In the genomic region with DNA sequence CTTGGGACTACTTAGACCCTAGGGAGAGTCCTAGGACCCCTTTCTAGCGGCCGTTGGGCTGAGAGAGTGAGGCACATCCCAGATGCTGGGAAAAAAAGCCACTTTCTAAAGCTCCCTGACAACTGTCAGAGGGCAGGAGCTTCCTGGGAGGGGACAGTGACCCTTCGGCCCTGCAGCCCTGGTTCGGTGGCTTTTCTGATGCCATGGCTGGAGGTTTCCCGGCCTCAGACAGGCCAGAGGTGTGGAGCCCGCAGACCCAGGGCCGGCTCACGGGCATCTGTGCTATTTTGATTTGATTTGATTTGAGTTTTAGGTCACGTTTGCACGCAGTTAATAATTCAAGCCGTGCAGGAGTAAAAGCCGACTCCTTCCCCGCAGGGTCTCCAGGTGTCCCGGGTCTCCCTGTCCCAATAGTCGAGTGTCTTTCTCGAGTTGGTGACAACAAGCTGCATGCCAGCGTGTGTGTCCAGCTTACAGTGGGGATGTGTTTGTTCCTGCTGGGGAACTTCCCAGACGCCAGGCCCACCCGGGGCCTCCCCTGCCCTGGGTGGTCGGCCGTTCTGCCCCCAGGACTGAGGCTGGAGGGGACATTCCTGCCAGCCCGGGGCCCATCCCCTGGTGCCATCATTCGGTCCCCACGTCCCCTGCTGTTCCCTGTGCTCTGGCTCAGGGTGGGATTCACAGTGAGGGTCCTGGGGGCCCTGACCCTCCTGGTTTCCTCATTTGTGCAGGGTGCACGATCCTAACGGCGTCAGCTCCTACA, we compare ENCODE assay signal across 27 cellular contexts. TPM values are rescaled to one million over a fixed set of nuclear protein-coding genes. Genes with fewer than 3 reads are reported as not detected.
DNase-seq lines count a peak whose midpoint lies in the region; FAIRE-seq and TF ChIP-seq lines count a peak whose summit lies in the region.
"Had no signal": no experiment of that assay in that cellular context is flagged by ENCODE, and none has a peak within 500 bp of the region (broad histone marks: within the 10 kb centered on the region; RNA-seq: fewer than 3 reads in every experiment).

No MANE protein-coding gene starts in this region.

- peaks cover 69% of the 10 kb centered on the region for H3K27me3 Mint-ChIP-seq in dendritic cell treated with granulocyte-macrophage colony-stimulating factor and Interleukin-4, amounts not matched to agents 40 ng/mL and 50 ng/mL, for 4 days

- intact Hi-C loops in dendritic cell treated with granulocyte-macrophage colony-stimulating factor and Interleukin-4, amounts not matched to agents 40 ng/mL and 50 ng/mL, for 4 days (cut with micrococcal nuclease) = loop anchor here (2.0 to 10.0 kb wide), 2 partner anchors 19 to 137 kb away; no protein-coding TSS in a partner anchor

- H3K4me1 Mint-ChIP-seq in dendritic cell treated with granulocyte-macrophage colony-stimulating factor and Interleukin-4, amounts not matched to agents 40 ng/mL and 50 ng/mL, for 4 days (ENCODE audit: low read depth) = peaks cover 60% of the 10 kb centered on the region
- H3K4me1 Mint-ChIP-seq: activated CD4-positive, alpha-beta memory T cell treated with anti-CD3 and anti-CD28 coated beads, Interleukin-2, amount 10 ng/mL, durations not matched to agents 7 days and 5 days had no signal

- no peak for TF ChIP-seq POLR2A in GM12891 (IDR thresholded peaks at IDR 0.05; ENCODE audit: low read depth, low read length)

- no peak overlapping the region for H3K4me3 Mint-ChIP-seq in dendritic cell treated with granulocyte-macrophage colony-stimulating factor and Interleukin-4, amounts not matched to agents 40 ng/mL and 50 ng/mL, for 4 days
- H3K4me3 Mint-ChIP-seq: activated CD4-positive, alpha-beta memory T cell treated with anti-CD3 and anti-CD28 coated beads, Interleukin-2, amount 10 ng/mL, durations not matched to agents 7 days and 5 days; activated T-cell treated with anti-CD3 and anti-CD28 coated beads, Interleukin-2, amount 50 U/mL, for 24 hours; CD8-positive, alpha-beta T cell; nephron; T-helper 1 cell treated with Interleukin-12 subunit alpha and Interleukin-12 subunit beta and Interleukin-4 antibody, amounts not matched to agents 30 μg/mL and 1 μg/mL, for 36 hours; WTC11 had no signal

- H3K27ac ChIP-seq in BLaER1 = peak overlapping the region; percentile 98
- H3K27ac ChIP-seq: psoas muscle, suprapubic skin had no signal

- H3K4me2 ChIP-seq in BLaER1 = peak overlapping the region; percentile 98

- peak overlapping the region; percentile 93 for H3K27ac Mint-ChIP-seq in dendritic cell treated with granulocyte-macrophage colony-stimulating factor and Interleukin-4, amounts not matched to agents 40 ng/mL and 50 ng/mL, for 4 days
- H3K27ac Mint-ChIP-seq: activated CD4-positive, alpha-beta memory T cell treated with anti-CD3 and anti-CD28 coated beads, Interleukin-2, amount 10 ng/mL, durations not matched to agents 7 days and 5 days; activated T-cell treated with anti-CD3 and anti-CD28 coated beads, Interleukin-2, amount 50 U/mL, for 24 hours; CD8-positive, alpha-beta T cell; nephron; T-helper 1 cell treated with Interleukin-12 subunit alpha and Interleukin-12 subunit beta and Interleukin-4 antibody, amounts not matched to agents 30 μg/mL and 1 μg/mL, for 36 hours had no signal

- DNase-seq in GM12891 (ENCODE audit: insufficient read length, low spot score) (no peak), MV-4-11 (lab: John Stamatoyannopoulos, UW) (peak; percentile 21), NCI-H2029 (lab: John Stamatoyannopoulos, UW) (no peak), NCI-H1930 (lab: John Stamatoyannopoulos, UW) (no peak), T-helper 9 cell (no peak), HK-2 (ENCODE audit: unreplicated experiment) (no peak)
- DNase-seq: activated CD4-positive, alpha-beta memory T cell treated with anti-CD3 and anti-CD28 coated beads, Interleukin-2, amount 10 ng/mL, durations not matched to agents 7 days and 5 days; activated naive CD4-positive, alpha-beta T cell treated with Interleukin-2 at 50 U/mL for 16 hours; activated T-cell treated with anti-CD3 and anti-CD28 coated beads, Interleukin-2, amount 50 U/mL, for 24 hours; CD8-positive, alpha-beta T cell; DMS79 treated with DMSO at 0.1 percent for 48 hours; foreskin melanocyte; H7; mammary epithelial cell; MG63; NCI-H187 treated with DMSO at 0.1 percent for 48 hours; NCI-H446; psoas muscle; SHP77; small intestine; stimulated activated CD4-positive, alpha-beta T cell treated with anti-CD3 and anti-CD28 coated beads, Interleukin-4, amount 100 ng/mL, for 4 hours had no signal

- H3K27me3 ChIP-seq in BLaER1 = no peaks in the 10 kb centered on the region
- H3K27me3 ChIP-seq: MG63 had no signal

- H3K4me1 ChIP-seq in BLaER1 = peaks cover 81% of the 10 kb centered on the region
- H3K4me1 ChIP-seq: psoas muscle had no signal

- peak overlapping the region; percentile 78 for H3K4me3 ChIP-seq in BLaER1
- H3K4me3 ChIP-seq: MG63, psoas muscle, suprapubic skin had no signal

- no peak for FAIRE-seq in GM12891 (lab: Jason Lieb, UNC)
- FAIRE-seq: small intestine had no signal

- H3K36me3 ChIP-seq in BLaER1 = 0 out of 2 replicates have a peak, but pooled peaks cover 6% of the 10 kb centered on the region
- H3K36me3 ChIP-seq: MG63, suprapubic skin had no signal

- peaks cover 9% of the 10 kb centered on the region for H3K9me3 Mint-ChIP-seq in dendritic cell treated with granulocyte-macrophage colony-stimulating factor and Interleukin-4, amounts not matched to agents 40 ng/mL and 50 ng/mL, for 4 days
- H3K9me3 Mint-ChIP-seq: activated CD4-positive, alpha-beta memory T cell treated with anti-CD3 and anti-CD28 coated beads, Interleukin-2, amount 10 ng/mL, durations not matched to agents 7 days and 5 days; activated T-cell treated with anti-CD3 and anti-CD28 coated beads, Interleukin-2, amount 50 U/mL, for 24 hours; CD8-positive, alpha-beta T cell; nephron; T-helper 1 cell treated with Interleukin-12 subunit alpha and Interleukin-12 subunit beta and Interleukin-4 antibody, amounts not matched to agents 30 μg/mL and 1 μg/mL, for 36 hours; WTC11 had no signal

- H3K9ac ChIP-seq in BLaER1 = peak overlapping the region; percentile 94

- H3K9me3 ChIP-seq in BLaER1 = no peaks in the 10 kb centered on the region
- H3K9me3 ChIP-seq: MG63, psoas muscle, suprapubic skin had no signal

- peaks cover 24% of the 10 kb centered on the region for H4K20me1 ChIP-seq in BLaER1

- H3K36me3 Mint-ChIP-seq in dendritic cell treated with granulocyte-macrophage colony-stimulating factor and Interleukin-4, amounts not matched to agents 40 ng/mL and 50 ng/mL, for 4 days (ENCODE audit: low read depth) = peaks cover 29% of the 10 kb centered on the region
- H3K36me3 Mint-ChIP-seq: CD8-positive, alpha-beta T cell; WTC11 had no signal

TF ChIP-seq in GM12891, 5 proteins besides CTCF, POLR2A, EP300 and RAD21:
- TF ChIP-seq POLR2AphosphoS5 (IDR thresholded peaks at IDR 0.05; ENCODE audit: low read depth, low read length) (no peak), SPI1 (IDR thresholded peaks at IDR 0.05; ENCODE audit: low read depth, low read length) (0 out of 2 replicates have a peak, but pooled peaks have one; percentile 17)
TF ChIP-seq in GM12891: peak in this region for 1.

RNA-seq across cellular contexts. Expression of gene CBFA2T3, which starts 1.0 kb away (rescaled TPM):
- 15.1 TPM for polyA plus RNA-seq in GM12891 (2012; ENCODE audit: low read depth, missing spikeins)
